In the genomic region with DNA sequence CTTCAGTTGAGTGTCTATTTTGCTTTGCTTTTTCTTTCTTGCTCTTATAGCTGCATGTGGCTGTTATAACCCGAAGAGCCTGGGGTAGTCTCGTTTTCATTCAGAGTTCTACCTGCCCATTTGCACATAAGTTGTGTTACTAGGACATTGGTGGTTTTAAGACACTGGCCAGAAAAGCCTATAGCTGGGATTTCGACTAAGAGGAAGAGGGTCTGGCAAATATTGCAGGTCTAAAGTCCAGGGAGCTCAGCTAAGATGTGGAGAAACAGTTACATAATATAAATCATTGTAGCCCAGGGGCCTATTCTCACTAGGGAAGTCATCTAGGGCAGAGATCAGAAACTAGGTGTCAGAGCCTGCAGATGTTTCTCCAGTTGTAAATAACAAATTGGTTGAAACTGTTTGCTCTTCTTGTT, we compare ENCODE assay signal across 1 cellular context.
TF ChIP-seq lines count a peak whose summit lies in the region.

No MANE protein-coding gene starts in this region.

TF ChIP-seq in HepG2, 621 proteins besides CTCF, POLR2A, EP300 and RAD21 (continued from another document and continues in another):
- TF ChIP-seq, protein P1, sequence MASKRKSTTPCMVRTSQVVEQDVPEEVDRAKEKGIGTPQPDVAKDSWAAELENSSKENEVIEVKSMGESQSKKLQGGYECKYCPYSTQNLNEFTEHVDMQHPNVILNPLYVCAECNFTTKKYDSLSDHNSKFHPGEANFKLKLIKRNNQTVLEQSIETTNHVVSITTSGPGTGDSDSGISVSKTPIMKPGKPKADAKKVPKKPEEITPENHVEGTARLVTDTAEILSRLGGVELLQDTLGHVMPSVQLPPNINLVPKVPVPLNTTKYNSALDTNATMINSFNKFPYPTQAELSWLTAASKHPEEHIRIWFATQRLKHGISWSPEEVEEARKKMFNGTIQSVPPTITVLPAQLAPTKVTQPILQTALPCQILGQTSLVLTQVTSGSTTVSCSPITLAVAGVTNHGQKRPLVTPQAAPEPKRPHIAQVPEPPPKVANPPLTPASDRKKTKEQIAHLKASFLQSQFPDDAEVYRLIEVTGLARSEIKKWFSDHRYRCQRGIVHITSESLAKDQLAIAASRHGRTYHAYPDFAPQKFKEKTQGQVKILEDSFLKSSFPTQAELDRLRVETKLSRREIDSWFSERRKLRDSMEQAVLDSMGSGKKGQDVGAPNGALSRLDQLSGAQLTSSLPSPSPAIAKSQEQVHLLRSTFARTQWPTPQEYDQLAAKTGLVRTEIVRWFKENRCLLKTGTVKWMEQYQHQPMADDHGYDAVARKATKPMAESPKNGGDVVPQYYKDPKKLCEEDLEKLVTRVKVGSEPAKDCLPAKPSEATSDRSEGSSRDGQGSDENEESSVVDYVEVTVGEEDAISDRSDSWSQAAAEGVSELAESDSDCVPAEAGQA (IDR thresholded peaks at IDR 0.05; ENCODE audit: low read depth): no peak
- TF ChIP-seq, protein P1 (CRISPR knock-in tag; IDR thresholded peaks at IDR 0.05; ENCODE audit: borderline replicate concordance): no peak
- TF ChIP-seq ATRX (CRISPR knock-in tag; IDR thresholded peaks at IDR 0.05; ENCODE audit: borderline replicate concordance) (no peak), ZNF615 (CRISPR knock-in tag; IDR thresholded peaks at IDR 0.05; ENCODE audit: borderline replicate concordance) (no peak), IRF9 (CRISPR knock-in tag; IDR thresholded peaks at IDR 0.05; ENCODE audit: borderline replicate concordance) (no peak), ATM (IDR thresholded peaks at IDR 0.05; ENCODE audit: borderline replicate concordance) (no peak), SKIL (CRISPR knock-in tag; IDR thresholded peaks at IDR 0.05; ENCODE audit: borderline replicate concordance) (no peak), ZNF224 (CRISPR knock-in tag; IDR thresholded peaks at IDR 0.05) (no peak), ZFX (CRISPR knock-in tag; IDR thresholded peaks at IDR 0.05; ENCODE audit: low read depth) (0 out of 2 replicates have a peak, but pooled peaks have one; percentile 32), ZNF30 (CRISPR knock-in tag; IDR thresholded peaks at IDR 0.05) (no peak), FOXA3 (CRISPR knock-in tag; IDR thresholded peaks at IDR 0.05) (peak; percentile 83), HMG20A (CRISPR knock-in tag; IDR thresholded peaks at IDR 0.05; ENCODE audit: borderline replicate concordance) (peak; percentile 83), ZNF10 (CRISPR knock-in tag; IDR thresholded peaks at IDR 0.05; ENCODE audit: borderline replicate concordance, low read depth) (no peak), ZNF792 (CRISPR knock-in tag; IDR thresholded peaks at IDR 0.05) (0 out of 2 replicates have a peak, but pooled peaks have one; percentile 46), THAP11 (CRISPR knock-in tag; IDR thresholded peaks at IDR 0.05) (peak; percentile 58), HOXA3 (CRISPR knock-in tag; IDR thresholded peaks at IDR 0.05) (peak; percentile 46; the same call in 1 of the 2 replicates), ZNF343 (CRISPR knock-in tag; IDR thresholded peaks at IDR 0.05) (no peak), ZNF547 (CRISPR knock-in tag; IDR thresholded peaks at IDR 0.05) (no peak)
- TF ChIP-seq, protein P2, sequence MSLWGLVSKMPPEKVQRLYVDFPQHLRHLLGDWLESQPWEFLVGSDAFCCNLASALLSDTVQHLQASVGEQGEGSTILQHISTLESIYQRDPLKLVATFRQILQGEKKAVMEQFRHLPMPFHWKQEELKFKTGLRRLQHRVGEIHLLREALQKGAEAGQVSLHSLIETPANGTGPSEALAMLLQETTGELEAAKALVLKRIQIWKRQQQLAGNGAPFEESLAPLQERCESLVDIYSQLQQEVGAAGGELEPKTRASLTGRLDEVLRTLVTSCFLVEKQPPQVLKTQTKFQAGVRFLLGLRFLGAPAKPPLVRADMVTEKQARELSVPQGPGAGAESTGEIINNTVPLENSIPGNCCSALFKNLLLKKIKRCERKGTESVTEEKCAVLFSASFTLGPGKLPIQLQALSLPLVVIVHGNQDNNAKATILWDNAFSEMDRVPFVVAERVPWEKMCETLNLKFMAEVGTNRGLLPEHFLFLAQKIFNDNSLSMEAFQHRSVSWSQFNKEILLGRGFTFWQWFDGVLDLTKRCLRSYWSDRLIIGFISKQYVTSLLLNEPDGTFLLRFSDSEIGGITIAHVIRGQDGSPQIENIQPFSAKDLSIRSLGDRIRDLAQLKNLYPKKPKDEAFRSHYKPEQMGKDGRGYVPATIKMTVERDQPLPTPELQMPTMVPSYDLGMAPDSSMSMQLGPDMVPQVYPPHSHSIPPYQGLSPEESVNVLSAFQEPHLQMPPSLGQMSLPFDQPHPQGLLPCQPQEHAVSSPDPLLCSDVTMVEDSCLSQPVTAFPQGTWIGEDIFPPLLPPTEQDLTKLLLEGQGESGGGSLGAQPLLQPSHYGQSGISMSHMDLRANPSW (CRISPR knock-in tag; IDR thresholded peaks at IDR 0.05; ENCODE audit: borderline replicate concordance): 0 out of 2 replicates have a peak, but pooled peaks have one; percentile 7
- TF ChIP-seq, protein P3, sequence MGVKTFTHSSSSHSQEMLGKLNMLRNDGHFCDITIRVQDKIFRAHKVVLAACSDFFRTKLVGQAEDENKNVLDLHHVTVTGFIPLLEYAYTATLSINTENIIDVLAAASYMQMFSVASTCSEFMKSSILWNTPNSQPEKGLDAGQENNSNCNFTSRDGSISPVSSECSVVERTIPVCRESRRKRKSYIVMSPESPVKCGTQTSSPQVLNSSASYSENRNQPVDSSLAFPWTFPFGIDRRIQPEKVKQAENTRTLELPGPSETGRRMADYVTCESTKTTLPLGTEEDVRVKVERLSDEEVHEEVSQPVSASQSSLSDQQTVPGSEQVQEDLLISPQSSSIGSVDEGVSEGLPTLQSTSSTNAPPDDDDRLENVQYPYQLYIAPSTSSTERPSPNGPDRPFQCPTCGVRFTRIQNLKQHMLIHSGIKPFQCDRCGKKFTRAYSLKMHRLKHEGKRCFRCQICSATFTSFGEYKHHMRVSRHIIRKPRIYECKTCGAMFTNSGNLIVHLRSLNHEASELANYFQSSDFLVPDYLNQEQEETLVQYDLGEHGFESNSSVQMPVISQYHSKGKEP (CRISPR knock-in tag; IDR thresholded peaks at IDR 0.05): no peak
- TF ChIP-seq, protein P4, sequence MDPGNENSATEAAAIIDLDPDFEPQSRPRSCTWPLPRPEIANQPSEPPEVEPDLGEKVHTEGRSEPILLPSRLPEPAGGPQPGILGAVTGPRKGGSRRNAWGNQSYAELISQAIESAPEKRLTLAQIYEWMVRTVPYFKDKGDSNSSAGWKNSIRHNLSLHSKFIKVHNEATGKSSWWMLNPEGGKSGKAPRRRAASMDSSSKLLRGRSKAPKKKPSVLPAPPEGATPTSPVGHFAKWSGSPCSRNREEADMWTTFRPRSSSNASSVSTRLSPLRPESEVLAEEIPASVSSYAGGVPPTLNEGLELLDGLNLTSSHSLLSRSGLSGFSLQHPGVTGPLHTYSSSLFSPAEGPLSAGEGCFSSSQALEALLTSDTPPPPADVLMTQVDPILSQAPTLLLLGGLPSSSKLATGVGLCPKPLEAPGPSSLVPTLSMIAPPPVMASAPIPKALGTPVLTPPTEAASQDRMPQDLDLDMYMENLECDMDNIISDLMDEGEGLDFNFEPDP (CRISPR knock-in tag; conservative IDR thresholded peaks at IDR 0.05): no peak
- TF ChIP-seq, protein P5, sequence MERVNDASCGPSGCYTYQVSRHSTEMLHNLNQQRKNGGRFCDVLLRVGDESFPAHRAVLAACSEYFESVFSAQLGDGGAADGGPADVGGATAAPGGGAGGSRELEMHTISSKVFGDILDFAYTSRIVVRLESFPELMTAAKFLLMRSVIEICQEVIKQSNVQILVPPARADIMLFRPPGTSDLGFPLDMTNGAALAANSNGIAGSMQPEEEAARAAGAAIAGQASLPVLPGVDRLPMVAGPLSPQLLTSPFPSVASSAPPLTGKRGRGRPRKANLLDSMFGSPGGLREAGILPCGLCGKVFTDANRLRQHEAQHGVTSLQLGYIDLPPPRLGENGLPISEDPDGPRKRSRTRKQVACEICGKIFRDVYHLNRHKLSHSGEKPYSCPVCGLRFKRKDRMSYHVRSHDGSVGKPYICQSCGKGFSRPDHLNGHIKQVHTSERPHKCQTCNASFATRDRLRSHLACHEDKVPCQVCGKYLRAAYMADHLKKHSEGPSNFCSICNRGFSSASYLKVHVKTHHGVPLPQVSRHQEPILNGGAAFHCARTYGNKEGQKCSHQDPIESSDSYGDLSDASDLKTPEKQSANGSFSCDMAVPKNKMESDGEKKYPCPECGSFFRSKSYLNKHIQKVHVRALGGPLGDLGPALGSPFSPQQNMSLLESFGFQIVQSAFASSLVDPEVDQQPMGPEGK (CRISPR knock-in tag; IDR thresholded peaks at IDR 0.05): no peak
- TF ChIP-seq, protein P6, sequence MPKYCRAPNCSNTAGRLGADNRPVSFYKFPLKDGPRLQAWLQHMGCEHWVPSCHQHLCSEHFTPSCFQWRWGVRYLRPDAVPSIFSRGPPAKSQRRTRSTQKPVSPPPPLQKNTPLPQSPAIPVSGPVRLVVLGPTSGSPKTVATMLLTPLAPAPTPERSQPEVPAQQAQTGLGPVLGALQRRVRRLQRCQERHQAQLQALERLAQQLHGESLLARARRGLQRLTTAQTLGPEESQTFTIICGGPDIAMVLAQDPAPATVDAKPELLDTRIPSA (CRISPR knock-in tag; IDR thresholded peaks at IDR 0.05; ENCODE audit: borderline replicate concordance): no peak
- TF ChIP-seq, protein P7, sequence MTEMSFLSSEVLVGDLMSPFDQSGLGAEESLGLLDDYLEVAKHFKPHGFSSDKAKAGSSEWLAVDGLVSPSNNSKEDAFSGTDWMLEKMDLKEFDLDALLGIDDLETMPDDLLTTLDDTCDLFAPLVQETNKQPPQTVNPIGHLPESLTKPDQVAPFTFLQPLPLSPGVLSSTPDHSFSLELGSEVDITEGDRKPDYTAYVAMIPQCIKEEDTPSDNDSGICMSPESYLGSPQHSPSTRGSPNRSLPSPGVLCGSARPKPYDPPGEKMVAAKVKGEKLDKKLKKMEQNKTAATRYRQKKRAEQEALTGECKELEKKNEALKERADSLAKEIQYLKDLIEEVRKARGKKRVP (CRISPR knock-in tag; IDR thresholded peaks at IDR 0.05): peak in 1 of 2 experiments; percentile 46; a peak in 1 of 4 replicates
